Comparison of ENCODE assay signal across 26 cellular contexts in genomic region chr20:54665812-54666211, GRCh38.
DNase-seq lines count a peak whose midpoint lies in the region; ATAC-seq, FAIRE-seq and TF ChIP-seq lines count a peak whose summit lies in the region.
"Had no signal": no experiment of that assay in that cellular context is flagged by ENCODE, and none has a peak within 500 bp of the region (broad histone marks: within the 10 kb centered on the region; RNA-seq: fewer than 3 reads in every experiment).

No MANE protein-coding gene starts in this region.

- no peak overlapping the region for H3K27ac Mint-ChIP-seq in type B pancreatic cell
- H3K27ac Mint-ChIP-seq: activated CD4-positive, alpha-beta T cell treated with anti-CD3 and anti-CD28 coated beads, Interleukin-2, amount 10 ng/mL, durations not matched to agents 7 days and 5 days; activated CD8-positive, alpha-beta memory T cell treated with anti-CD3 and anti-CD28 coated beads, Interleukin-2, amount 10 ng/mL, durations not matched to agents 7 days and 5 days; dendritic cell treated with granulocyte-macrophage colony-stimulating factor and Interleukin-4, amounts not matched to agents 40 ng/mL and 50 ng/mL, for 4 days; nephron progenitor cell had no signal

- no peaks in the 10 kb centered on the region for H3K27me3 ChIP-seq in GM06990 (replicated peaks; ENCODE audit: control insufficient read depth, insufficient read depth, low read length)

- H3K36me3 ChIP-seq in GM06990 (ENCODE audit: control insufficient read depth, insufficient read depth, low read length), result no peaks in the 10 kb centered on the region
- H3K36me3 ChIP-seq: esophagus muscularis mucosa, SJCRH30 had no signal

- no peak overlapping the region for H3K4me3 ChIP-seq in GM06990 (replicated peaks; ENCODE audit: low read depth, low read length)
- H3K4me3 ChIP-seq: esophagus muscularis mucosa, lung, SJCRH30 had no signal

- no peak overlapping the region for H3K4me3 Mint-ChIP-seq in type B pancreatic cell
- H3K4me3 Mint-ChIP-seq: activated CD4-positive, alpha-beta T cell treated with anti-CD3 and anti-CD28 coated beads, Interleukin-2, amount 10 ng/mL, durations not matched to agents 7 days and 5 days; activated CD8-positive, alpha-beta memory T cell treated with anti-CD3 and anti-CD28 coated beads, Interleukin-2, amount 10 ng/mL, durations not matched to agents 7 days and 5 days; central memory CD8-positive, alpha-beta T cell; dendritic cell treated with granulocyte-macrophage colony-stimulating factor and Interleukin-4, amounts not matched to agents 40 ng/mL and 50 ng/mL, for 4 days; nephron progenitor cell had no signal

- peaks cover 3% of the 10 kb centered on the region for H3K36me3 Mint-ChIP-seq in type B pancreatic cell
- H3K36me3 Mint-ChIP-seq: activated CD8-positive, alpha-beta memory T cell treated with anti-CD3 and anti-CD28 coated beads, Interleukin-2, amount 10 ng/mL, durations not matched to agents 7 days and 5 days had no signal

- FAIRE-seq in HTR-8/SVneo (lab: Jason Lieb, UNC), result peak; percentile 48
- FAIRE-seq: GM12892, RCC 7860 had no signal

- ATAC-seq in GM19025 (IDR thresholded peaks at IDR 0.05; ENCODE audit: low read depth, unreplicated experiment) (peak; percentile 49), HG02884 (IDR thresholded peaks at IDR 0.05; ENCODE audit: unreplicated experiment) (peak; percentile 65), GM19324 (IDR thresholded peaks at IDR 0.05; ENCODE audit: low FRiP score, unreplicated experiment) (no peak)
- ATAC-seq: activated CD8-positive, alpha-beta memory T cell treated with anti-CD3 and anti-CD28 coated beads, Interleukin-2, amount 10 ng/mL, durations not matched to agents 7 days and 5 days; foreskin keratinocyte; right cardiac atrium had no signal

- H3K9me3 Mint-ChIP-seq in type B pancreatic cell, result peaks cover 9% of the 10 kb centered on the region
- H3K9me3 Mint-ChIP-seq: activated CD4-positive, alpha-beta T cell treated with anti-CD3 and anti-CD28 coated beads, Interleukin-2, amount 10 ng/mL, durations not matched to agents 7 days and 5 days; central memory CD8-positive, alpha-beta T cell; dendritic cell treated with granulocyte-macrophage colony-stimulating factor and Interleukin-4, amounts not matched to agents 40 ng/mL and 50 ng/mL, for 4 days had no signal

- H3K4me1 Mint-ChIP-seq in type B pancreatic cell (ENCODE audit: unreplicated experiment), result peaks cover 36% of the 10 kb centered on the region
- H3K4me1 Mint-ChIP-seq: activated CD8-positive, alpha-beta memory T cell treated with anti-CD3 and anti-CD28 coated beads, Interleukin-2, amount 10 ng/mL, durations not matched to agents 7 days and 5 days had no signal

- DNase-seq in GM06990 (ENCODE audit: extremely low read depth, insufficient read length), result peak; percentile 44
- no peak for DNase-seq in HTR-8/SVneo (ENCODE audit: insufficient read length, low spot score)
- no peak for DNase-seq in SW480 (ENCODE audit: low spot score)
- no peak for DNase-seq in SIG-M5 treated with dmso at 0.1 percent for 504 hours (lab: John Stamatoyannopoulos, UW; ENCODE audit: unreplicated experiment)
- no peak for DNase-seq in type B pancreatic cell (ENCODE audit: extremely low spot score, unreplicated experiment)
- DNase-seq: activated CD4-positive, alpha-beta T cell treated with anti-CD3 and anti-CD28 coated beads, Interleukin-2, amount 10 ng/mL, durations not matched to agents 7 days and 5 days; activated CD8-positive, alpha-beta memory T cell treated with anti-CD3 and anti-CD28 coated beads, Interleukin-2, amount 10 ng/mL, durations not matched to agents 7 days and 5 days; activated naive CD4-positive, alpha-beta T cell; activated T-cell treated with anti-CD3 and anti-CD28 coated beads, Interleukin-2, amount 50 U/mL, for 48 hours; Calu3; foreskin keratinocyte; NCI-H1105; NCI-H2029; NCI-H526 treated with DMSO at 0.1 percent for 48 hours; nephron progenitor cell; right cardiac atrium; SJCRH30 had no signal

- H3K27me3 Mint-ChIP-seq in type B pancreatic cell, result peaks cover 17% of the 10 kb centered on the region
- H3K27me3 Mint-ChIP-seq: activated CD4-positive, alpha-beta T cell treated with anti-CD3 and anti-CD28 coated beads, Interleukin-2, amount 10 ng/mL, durations not matched to agents 7 days and 5 days; activated CD8-positive, alpha-beta memory T cell treated with anti-CD3 and anti-CD28 coated beads, Interleukin-2, amount 10 ng/mL, durations not matched to agents 7 days and 5 days had no signal

- TF ChIP-seq CTCF in GM06990 (IDR thresholded peaks at IDR 0.05; ENCODE audit: insufficient read depth, low read length, poor library complexity, severe bottlenecking) (no peak), type B pancreatic cell (conservative IDR thresholded peaks at IDR 0.05) (no peak)
